ENCODE assay signal across 34 cellular contexts in the genomic region with DNA sequence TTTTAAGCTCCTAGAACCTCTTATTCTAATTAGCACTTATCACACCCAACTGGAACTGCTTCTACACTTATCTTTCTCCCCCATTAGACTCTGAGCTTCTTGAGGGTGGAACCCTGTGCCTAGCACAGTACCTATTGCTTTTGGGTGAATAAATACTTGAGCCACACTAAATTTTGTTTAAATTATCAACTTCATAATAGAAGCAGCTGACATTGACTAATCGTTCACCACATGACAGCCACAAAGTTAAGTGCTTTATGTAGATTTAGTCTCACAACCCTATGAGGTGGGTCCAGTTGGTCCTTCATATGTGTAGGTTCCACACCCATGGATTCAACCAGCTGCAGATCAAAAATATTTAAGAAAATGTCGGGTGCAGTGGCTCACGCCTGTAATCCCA. TPM values are rescaled to one million over a fixed set of nuclear protein-coding genes. Genes with fewer than 3 reads are reported as not detected.
A peak's percentile ranks its signal among the peaks of the same experiment; 100 is the strongest.
DNase-seq lines count a peak whose midpoint lies in the region; ATAC-seq, FAIRE-seq and TF ChIP-seq lines count a peak whose summit lies in the region.
"Had no signal": no experiment of that assay in that cellular context is flagged by ENCODE, and none has a peak within 500 bp of the region (broad histone marks: within the 10 kb centered on the region; RNA-seq: fewer than 3 reads in every experiment).

No MANE protein-coding gene starts in this region.

- peaks cover 0 to 12% (median 6%) of the 10 kb centered on the region in 7 donors for H3K4me1 Mint-ChIP-seq in naive thymus-derived CD4-positive, alpha-beta T cell
- H3K4me1 Mint-ChIP-seq: B cell; CD4-positive, alpha-beta memory T cell; CD8-positive, alpha-beta memory T cell had no signal

- peak; percentile 17; the same call in 2 of the 3 replicates for ATAC-seq in K562
- ATAC-seq in naive thymus-derived CD4-positive, alpha-beta T cell, result no peak
- ATAC-seq: A549; CD8-positive, alpha-beta T cell had no signal

- peaks cover 0 to 12% of the 10 kb centered on the region in 2 experiments; a peak in 1 of 5 replicates for H3K4me1 ChIP-seq in K562 (replicated peaks in 1 of 2; ENCODE audit: control insufficient read depth in 2 of 2, insufficient read depth in 2 of 2, low read length in 2 of 2)
- no peaks in the 10 kb centered on the region for H3K4me1 ChIP-seq in naive thymus-derived CD4-positive, alpha-beta T cell (ENCODE audit: control insufficient read depth in 2 of 2, insufficient read depth in 2 of 2, low read length in 2 of 2)
- H3K4me1 ChIP-seq: A549, BE2C, BLaER1, Caco-2 had no signal

- H3K27ac ChIP-seq in K562 (ENCODE audit: extremely low read depth, low read depth, low read length), result no peak overlapping the region
- H3K27ac ChIP-seq in naive thymus-derived CD4-positive, alpha-beta T cell (ENCODE audit: low read depth, low read length), result no peak overlapping the region
- H3K27ac ChIP-seq: 22Rv1; A549; BLaER1; BLaER1 treated with 17β-estradiol and CSF1 and Interleukin-3, amounts not matched to agents 10 nM and 100 nM; C4-2B had no signal

- POLR2A ChIA-PET in K562 (lab: Yijun Ruan, JAX), result interaction anchor here (0.5 to 1.2 kb wide), 2 partner anchors 10 to 48 kb away, joined by 3 to 4 read pairs; no protein-coding TSS in a partner anchor
- POLR2A ChIA-PET in naive thymus-derived CD4-positive, alpha-beta T cell (lab: Charles Lee), result no interaction called here

- DNase-seq in GM19239 (ENCODE audit: insufficient read length, low spot score), result no peak
- peak in 1 of 4 experiments; percentile 31 for DNase-seq in K562 (ENCODE audit: extremely low read depth in 1 of 4, low spot score in 3 of 4)
- DNase-seq in erythroblast (lab: John Stamatoyannopoulos, UW), result peak; percentile 65 to 75
- no peak for DNase-seq in hypothalamus (lab: John Stamatoyannopoulos, UW)
- DNase-seq in naive thymus-derived CD4-positive, alpha-beta T cell, result no peak
- DNase-seq in activated CD8-positive, alpha-beta memory T cell treated with anti-CD3 and anti-CD28 coated beads for 24 hours, result no peak
- DNase-seq: 8988T; ACHN; AML-193; BE2C; Caco-2; Calu3; CD4-positive, alpha-beta memory T cell; CD4-positive, alpha-beta T cell; CD4-positive, CD25-positive, alpha-beta regulatory T cell; CD8-positive, alpha-beta memory T cell; CD8-positive, alpha-beta T cell; COR-L47; DMS 273 treated with DMSO at 0.1 percent for 48 hours; DMS153; DMS53; DMS79; DMS79 treated with DMSO at 0.1 percent for 48 hours; DND-41; EL had no signal

- FAIRE-seq in GM19239 (lab: Jason Lieb, UNC), result peak; percentile 8
- no peak for FAIRE-seq in K562 (lab: Jason Lieb, UNC)
- FAIRE-seq: A204.1, A549, D721Med had no signal

- H3K4me3 ChIP-seq in K562, result no peak overlapping the region
- no peak overlapping the region for H3K4me3 ChIP-seq in naive thymus-derived CD4-positive, alpha-beta T cell (ENCODE audit: low read length)
- H3K4me3 ChIP-seq: A549; BLaER1; BLaER1 treated with 17β-estradiol and CSF1 and Interleukin-3, amounts not matched to agents 10 nM and 100 nM had no signal

- BruUV-seq in K562 (replicated peaks; lab: Mats Ljungman, UMichigan), result no TSS peak

- in situ Hi-C loops in K562 (cut with MboI), result no loop called here

- H3K27ac Mint-ChIP-seq in naive thymus-derived CD4-positive, alpha-beta T cell, result no peak overlapping the region
- H3K27ac Mint-ChIP-seq: B cell; CD14-positive monocyte; CD4-positive, alpha-beta memory T cell; CD4-positive, alpha-beta T cell; CD4-positive, CD25-positive, alpha-beta regulatory T cell; CD8-positive, alpha-beta memory T cell; CD8-positive, alpha-beta T cell had no signal

- no peak overlapping the region for H3K4me3 Mint-ChIP-seq in naive thymus-derived CD4-positive, alpha-beta T cell
- H3K4me3 Mint-ChIP-seq: B cell; CD14-positive monocyte; CD4-positive, alpha-beta memory T cell; CD4-positive, alpha-beta T cell; CD4-positive, CD25-positive, alpha-beta regulatory T cell; CD8-positive, alpha-beta memory T cell; CD8-positive, alpha-beta T cell had no signal

- no peaks in the 10 kb centered on the region for H3K9me1 ChIP-seq in K562 (ENCODE audit: control insufficient read depth, insufficient read depth, low read length)

- intact Hi-C loops in K562 (cut with micrococcal nuclease), result no loop called here
- intact Hi-C loops in naive thymus-derived CD4-positive, alpha-beta T cell (cut with micrococcal nuclease), result no loop called here

- H3K36me3 ChIP-seq in K562 (ENCODE audit: control insufficient read depth, insufficient read depth, low read length), result 0 out of 3 replicates have a peak, but pooled peaks cover 2% of the 10 kb centered on the region
- no peaks in the 10 kb centered on the region for H3K36me3 ChIP-seq in naive thymus-derived CD4-positive, alpha-beta T cell (ENCODE audit: control insufficient read depth in 2 of 3, insufficient read depth in 3 of 3, low read length in 3 of 3)
- H3K36me3 ChIP-seq: BE2C had no signal

- TF ChIP-seq RAD21 in K562 (CRISPR knock-in tag; conservative IDR thresholded peaks at IDR 0.05 in 1 of 2, IDR thresholded peaks at IDR 0.05 in 1 of 2), result no peak

- H2AFZ ChIP-seq in K562 (ENCODE audit: low read depth, low read length), result no peak overlapping the region

- no peak overlapping the region for H3K9ac ChIP-seq in K562 (ENCODE audit: insufficient read depth in 1 of 2, low read depth in 2 of 2, low read length in 2 of 2)
- H3K9ac ChIP-seq: BLaER1; BLaER1 treated with 17β-estradiol and CSF1 and Interleukin-3, amounts not matched to agents 10 nM and 100 nM had no signal

- H3K27me3 ChIP-seq in K562 (ENCODE audit: control insufficient read depth in 2 of 2, insufficient read depth in 2 of 2, low read length in 2 of 2), result no peaks in the 10 kb centered on the region
- no peaks in the 10 kb centered on the region for H3K27me3 ChIP-seq in naive thymus-derived CD4-positive, alpha-beta T cell (ENCODE audit: control insufficient read depth in 2 of 2, insufficient read depth in 2 of 2, low read length in 2 of 2)
- H3K27me3 ChIP-seq: BE2C; BLaER1; BLaER1 treated with 17β-estradiol and CSF1 and Interleukin-3, amounts not matched to agents 10 nM and 100 nM had no signal

- H3K79me2 ChIP-seq in K562 (ENCODE audit: control insufficient read depth, insufficient read depth, low read length), result no peaks in the 10 kb centered on the region

- peaks cover 7 to 21% (median 12%) of the 10 kb centered on the region in 5 donors for H3K36me3 Mint-ChIP-seq in naive thymus-derived CD4-positive, alpha-beta T cell

- no peak overlapping the region for H3K4me2 ChIP-seq in K562 (ENCODE audit: insufficient read depth, low read length)
- H3K4me2 ChIP-seq: A549; BLaER1; BLaER1 treated with 17β-estradiol and CSF1 and Interleukin-3, amounts not matched to agents 10 nM and 100 nM had no signal

- H3K27me3 Mint-ChIP-seq in naive thymus-derived CD4-positive, alpha-beta T cell, result no peaks in the 10 kb centered on the region
- H3K27me3 Mint-ChIP-seq: B cell; CD4-positive, alpha-beta memory T cell; CD4-positive, alpha-beta T cell; CD4-positive, CD25-positive, alpha-beta regulatory T cell; CD8-positive, alpha-beta memory T cell had no signal

- WGBS in K562 (ENCODE audit: insufficient coverage, low coverage, missing lambda C conversion rate), result 74% methylated on average over 3 of the region's 3 CpGs

- no peak for TF ChIP-seq CTCF in K562 (IDR thresholded peaks at IDR 0.05 in 2 of 3, conservative IDR thresholded peaks at IDR 0.05 in 1 of 3; ENCODE audit: insufficient read depth in 2 of 3, low read depth in 1 of 3, low read length in 3 of 3)

- no peak for TF ChIP-seq EP300 in K562 (IDR thresholded peaks at IDR 0.05; ENCODE audit: low read length)

- H4K20me1 ChIP-seq in K562 (replicated peaks; ENCODE audit: control insufficient read depth, insufficient read depth, low read length), result no peaks in the 10 kb centered on the region
- H4K20me1 ChIP-seq: BLaER1; BLaER1 treated with 17β-estradiol and CSF1 and Interleukin-3, amounts not matched to agents 10 nM and 100 nM had no signal

- no peak for TF ChIP-seq POLR2A in K562 (conservative IDR thresholded peaks at IDR 0.05)
- TF ChIP-seq POLR2A in erythroblast (IDR thresholded peaks at IDR 0.05; ENCODE audit: low read length), result no peak

- H3K9me3 Mint-ChIP-seq in naive thymus-derived CD4-positive, alpha-beta T cell, result no peaks in the 10 kb centered on the region
- H3K9me3 Mint-ChIP-seq: CD4-positive, alpha-beta memory T cell; CD4-positive, alpha-beta T cell; CD4-positive, CD25-positive, alpha-beta regulatory T cell; CD8-positive, alpha-beta memory T cell; CD8-positive, alpha-beta T cell had no signal

- H3K9me3 ChIP-seq in K562 (replicated peaks; ENCODE audit: control insufficient read depth, insufficient read depth, low read depth, low read length), result no peaks in the 10 kb centered on the region
- H3K9me3 ChIP-seq in naive thymus-derived CD4-positive, alpha-beta T cell (ENCODE audit: control insufficient read depth in 2 of 3, low read length in 3 of 3), result no peaks in the 10 kb centered on the region
- H3K9me3 ChIP-seq: A549, BE2C, Caco-2 had no signal

- CTCF ChIA-PET in K562 (lab: Yijun Ruan, JAX; ENCODE audit: low intra/inter-chr PET ratio), result no interaction called here
- CTCF ChIA-PET in naive thymus-derived CD4-positive, alpha-beta T cell (lab: Charles Lee), result no interaction called here

TF ChIP-seq in K562, 482 proteins besides CTCF, POLR2A, EP300 and RAD21 (continues in another document):
- peak; percentile 43 for TF ChIP-seq CBFA2T3 (IDR thresholded peaks at IDR 0.05)
- no peak for TF ChIP-seq SIN3A (IDR thresholded peaks at IDR 0.05; ENCODE audit: borderline replicate concordance in 2 of 2, control insufficient read depth in 1 of 2, low read depth in 2 of 2, low read length in 2 of 2)

RNA-seq across cellular contexts. Expression of a gene that starts 36.1 kb away (rescaled TPM):
- 37.8 and 67.4 TPM in 2 replicates for total RNA-seq in K562 (2011; cell fraction: chromatin; rRNA removed; ENCODE audit: low replicate concordance)
- 41.7 and 47.7 TPM in 2 replicates for total RNA-seq in K562 (2011; cell fraction: nucleolus; rRNA removed)
- 40.8 and 49.2 TPM in 2 replicates for total RNA-seq in K562 (2011; cell fraction: nucleoplasm; rRNA removed)
- total RNA-seq in K562 (2014; rRNA removed) (22.1 and 30.2 TPM in 2 replicates), K562 (2014; rRNA removed; fragmentation: Illumina TruSeq; extraction: Trizol) (12.9 and 15.1 TPM in 2 replicates), K562 (2015; rRNA removed; fragmentation: Illumina TruSeq; extraction: Trizol) (20.5 and 22.0 TPM in 2 replicates), K562 (2021) (31.0 and 31.5 TPM in 2 replicates)
- polyA plus RNA-seq in K562 (2011; rRNA removed) (10.2 and 13.3 TPM in 2 replicates), K562 (2014; fragmentation: Illumina TruSeq; extraction: Trizol) (24.1 and 26.2 TPM in 2 replicates), K562 (2014; fragmentation: Nextera tagmentation; extraction: Ambion mirVana) (1 to 10 TPM; 3.5 to 4.7 TPM), K562 (2014; rRNA removed) (18.4 and 20.3 TPM in 2 replicates)
- polyA plus RNA-seq in K562 (2011; cell fraction: cytosol; rRNA removed), result 12.4 and 17.8 TPM in 2 replicates
- polyA plus RNA-seq in K562 (2011; cell fraction: nucleus; rRNA removed), result 27.1 and 42.9 TPM in 2 replicates
- 21.6 and 29.2 TPM in 2 replicates for polyA plus RNA-seq in K562 (2012)
- 7.6 and 8.6 TPM in 2 replicates for polyA minus RNA-seq in K562 (2011; rRNA and poly(A)+ RNA removed)
- 11.4 and 13.2 TPM in 2 replicates for polyA minus RNA-seq in K562 (2011; cell fraction: cytosol; rRNA and poly(A)+ RNA removed)
- 14.1 and 15.7 TPM in 2 replicates for polyA minus RNA-seq in K562 (2011; cell fraction: nucleus; rRNA and poly(A)+ RNA removed)
- 10 to 100 TPM; 24.6 to 40.5 (median 36.2) TPM for total RNA-seq in naive thymus-derived CD4-positive, alpha-beta T cell
- polyA plus RNA-seq in naive thymus-derived CD4-positive, alpha-beta T cell, result 10 to 100 TPM; 17.6 to 27.6 TPM

Comparison
In these comparisons a context has a peak if more than half of its experiments do, and no peak if none do; other contexts are left out.
1. DNase-seq: peak in erythroblast (2 of 2); none in GM19239 (single experiment), hypothalamus (0 of 51), naive thymus-derived CD4-positive, alpha-beta T cell (0 of 9) and activated CD8-positive, alpha-beta memory T cell treated with anti-CD3 and anti-CD28 coated beads for 24 hours (single experiment).